In genomic region chr9:85249313-85249621, GRCh38 we compare ENCODE assay signal across 1 cellular context.
TF ChIP-seq lines count a peak whose summit lies in the region.

No MANE protein-coding gene starts in this region.

TF ChIP-seq in H1, 55 proteins besides CTCF, POLR2A, EP300 and RAD21:
- TF ChIP-seq CHD1 (IDR thresholded peaks at IDR 0.05; ENCODE audit: low read depth, low read length): no peak
- TF ChIP-seq ATF2 (IDR thresholded peaks at IDR 0.05; ENCODE audit: low read length): no peak
- no peak for TF ChIP-seq E2F6 (IDR thresholded peaks at IDR 0.05)
- TF ChIP-seq SIX5 (IDR thresholded peaks at IDR 0.05; ENCODE audit: low read depth, low read length): no peak
